1 cellular context compared by ENCODE assay signal in genomic region chr12:120229583-120230325, GRCh38.
TF ChIP-seq lines count a peak whose summit lies in the region.

No MANE protein-coding gene starts in this region.

TF ChIP-seq in K562, 482 proteins besides CTCF, POLR2A, EP300 and RAD21 (continued from another document and continues in another):
- TF ChIP-seq ZNF318 (IDR thresholded peaks at IDR 0.05; ENCODE audit: borderline replicate concordance in 1 of 2, low read depth in 1 of 2) (no peak), ARID2 (IDR thresholded peaks at IDR 0.05) (no peak), KLF6 (CRISPR knock-in tag; IDR thresholded peaks at IDR 0.05; ENCODE audit: borderline replicate concordance) (no peak), TAF7 (tag; IDR thresholded peaks at IDR 0.05) (no peak), ZKSCAN1 (IDR thresholded peaks at IDR 0.05; ENCODE audit: low read depth, low read length) (no peak), ZNF77 (CRISPR knock-in tag; IDR thresholded peaks at IDR 0.05) (no peak), CHCHD3 (CRISPR knock-in tag; IDR thresholded peaks at IDR 0.05) (no peak), POLR2G (IDR thresholded peaks at IDR 0.05; ENCODE audit: low read depth, low read length) (peak; percentile 33; the same call in 1 of the 2 replicates), SMAD4 (CRISPR knock-in tag; conservative IDR thresholded peaks at IDR 0.05) (no peak), SIRT6 (IDR thresholded peaks at IDR 0.05; ENCODE audit: low read depth, low read length) (no peak), ZNF592 (IDR thresholded peaks at IDR 0.05) (no peak), TAL1 (IDR thresholded peaks at IDR 0.05) (no peak), CC2D1A (IDR thresholded peaks at IDR 0.05) (no peak), ZBED1 (IDR thresholded peaks at IDR 0.05) (no peak), POLR2H (tag; IDR thresholded peaks at IDR 0.05; ENCODE audit: low read depth) (no peak), ELF2 (CRISPR knock-in tag; IDR thresholded peaks at IDR 0.05) (no peak), MAFK (IDR thresholded peaks at IDR 0.05; ENCODE audit: low read length) (peak; percentile 97), ZNF408 (CRISPR knock-in tag; IDR thresholded peaks at IDR 0.05; ENCODE audit: low read depth) (no peak), SIN3A (IDR thresholded peaks at IDR 0.05; ENCODE audit: borderline replicate concordance in 2 of 2, control insufficient read depth in 1 of 2, low read depth in 2 of 2, low read length in 2 of 2) (no peak), ZFX (CRISPR knock-in tag; IDR thresholded peaks at IDR 0.05) (no peak), SRSF7 (optimal IDR thresholded peaks at IDR 0.05; ENCODE audit: low read depth, low read length) (no peak)
- TF ChIP-seq, protein P1, sequence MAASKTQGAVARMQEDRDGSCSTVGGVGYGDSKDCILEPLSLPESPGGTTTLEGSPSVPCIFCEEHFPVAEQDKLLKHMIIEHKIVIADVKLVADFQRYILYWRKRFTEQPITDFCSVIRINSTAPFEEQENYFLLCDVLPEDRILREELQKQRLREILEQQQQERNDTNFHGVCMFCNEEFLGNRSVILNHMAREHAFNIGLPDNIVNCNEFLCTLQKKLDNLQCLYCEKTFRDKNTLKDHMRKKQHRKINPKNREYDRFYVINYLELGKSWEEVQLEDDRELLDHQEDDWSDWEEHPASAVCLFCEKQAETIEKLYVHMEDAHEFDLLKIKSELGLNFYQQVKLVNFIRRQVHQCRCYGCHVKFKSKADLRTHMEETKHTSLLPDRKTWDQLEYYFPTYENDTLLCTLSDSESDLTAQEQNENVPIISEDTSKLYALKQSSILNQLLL (CRISPR knock-in tag; IDR thresholded peaks at IDR 0.05; ENCODE audit: borderline replicate concordance): no peak
- TF ChIP-seq, protein P2, sequence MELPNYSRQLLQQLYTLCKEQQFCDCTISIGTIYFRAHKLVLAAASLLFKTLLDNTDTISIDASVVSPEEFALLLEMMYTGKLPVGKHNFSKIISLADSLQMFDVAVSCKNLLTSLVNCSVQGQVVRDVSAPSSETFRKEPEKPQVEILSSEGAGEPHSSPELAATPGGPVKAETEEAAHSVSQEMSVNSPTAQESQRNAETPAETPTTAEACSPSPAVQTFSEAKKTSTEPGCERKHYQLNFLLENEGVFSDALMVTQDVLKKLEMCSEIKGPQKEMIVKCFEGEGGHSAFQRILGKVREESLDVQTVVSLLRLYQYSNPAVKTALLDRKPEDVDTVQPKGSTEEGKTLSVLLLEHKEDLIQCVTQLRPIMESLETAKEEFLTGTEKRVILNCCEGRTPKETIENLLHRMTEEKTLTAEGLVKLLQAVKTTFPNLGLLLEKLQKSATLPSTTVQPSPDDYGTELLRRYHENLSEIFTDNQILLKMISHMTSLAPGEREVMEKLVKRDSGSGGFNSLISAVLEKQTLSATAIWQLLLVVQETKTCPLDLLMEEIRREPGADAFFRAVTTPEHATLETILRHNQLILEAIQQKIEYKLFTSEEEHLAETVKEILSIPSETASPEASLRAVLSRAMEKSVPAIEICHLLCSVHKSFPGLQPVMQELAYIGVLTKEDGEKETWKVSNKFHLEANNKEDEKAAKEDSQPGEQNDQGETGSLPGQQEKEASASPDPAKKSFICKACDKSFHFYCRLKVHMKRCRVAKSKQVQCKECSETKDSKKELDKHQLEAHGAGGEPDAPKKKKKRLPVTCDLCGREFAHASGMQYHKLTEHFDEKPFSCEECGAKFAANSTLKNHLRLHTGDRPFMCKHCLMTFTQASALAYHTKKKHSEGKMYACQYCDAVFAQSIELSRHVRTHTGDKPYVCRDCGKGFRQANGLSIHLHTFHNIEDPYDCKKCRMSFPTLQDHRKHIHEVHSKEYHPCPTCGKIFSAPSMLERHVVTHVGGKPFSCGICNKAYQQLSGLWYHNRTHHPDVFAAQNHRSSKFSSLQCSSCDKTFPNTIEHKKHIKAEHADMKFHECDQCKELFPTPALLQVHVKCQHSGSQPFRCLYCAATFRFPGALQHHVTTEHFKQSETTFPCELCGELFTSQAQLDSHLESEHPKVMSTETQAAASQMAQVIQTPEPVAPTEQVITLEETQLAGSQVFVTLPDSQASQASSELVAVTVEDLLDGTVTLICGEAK (IDR thresholded peaks at IDR 0.05): no peak
- TF ChIP-seq, protein P2 (CRISPR knock-in tag; IDR thresholded peaks at IDR 0.05): no peak
- TF ChIP-seq, protein P3, sequence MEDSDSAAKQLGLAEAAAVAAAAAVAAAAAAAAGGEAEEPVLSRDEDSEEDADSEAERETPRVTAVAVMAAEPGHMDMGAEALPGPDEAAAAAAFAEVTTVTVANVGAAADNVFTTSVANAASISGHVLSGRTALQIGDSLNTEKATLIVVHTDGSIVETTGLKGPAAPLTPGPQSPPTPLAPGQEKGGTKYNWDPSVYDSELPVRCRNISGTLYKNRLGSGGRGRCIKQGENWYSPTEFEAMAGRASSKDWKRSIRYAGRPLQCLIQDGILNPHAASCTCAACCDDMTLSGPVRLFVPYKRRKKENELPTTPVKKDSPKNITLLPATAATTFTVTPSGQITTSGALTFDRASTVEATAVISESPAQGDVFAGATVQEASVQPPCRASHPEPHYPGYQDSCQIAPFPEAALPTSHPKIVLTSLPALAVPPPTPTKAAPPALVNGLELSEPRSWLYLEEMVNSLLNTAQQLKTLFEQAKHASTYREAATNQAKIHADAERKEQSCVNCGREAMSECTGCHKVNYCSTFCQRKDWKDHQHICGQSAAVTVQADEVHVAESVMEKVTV (CRISPR knock-in tag; IDR thresholded peaks at IDR 0.05): no peak
- TF ChIP-seq, protein P4, sequence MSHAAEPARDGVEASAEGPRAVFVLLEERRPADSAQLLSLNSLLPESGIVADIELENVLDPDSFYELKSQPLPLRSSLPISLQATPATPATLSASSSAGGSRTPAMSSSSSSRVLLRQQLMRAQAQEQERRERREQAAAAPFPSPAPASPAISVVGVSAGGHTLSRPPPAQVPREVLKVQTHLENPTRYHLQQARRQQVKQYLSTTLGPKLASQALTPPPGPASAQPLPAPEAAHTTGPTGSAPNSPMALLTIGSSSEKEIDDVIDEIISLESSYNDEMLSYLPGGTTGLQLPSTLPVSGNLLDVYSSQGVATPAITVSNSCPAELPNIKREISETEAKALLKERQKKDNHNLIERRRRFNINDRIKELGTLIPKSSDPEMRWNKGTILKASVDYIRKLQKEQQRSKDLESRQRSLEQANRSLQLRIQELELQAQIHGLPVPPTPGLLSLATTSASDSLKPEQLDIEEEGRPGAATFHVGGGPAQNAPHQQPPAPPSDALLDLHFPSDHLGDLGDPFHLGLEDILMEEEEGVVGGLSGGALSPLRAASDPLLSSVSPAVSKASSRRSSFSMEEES (CRISPR knock-in tag; IDR thresholded peaks at IDR 0.05): no peak
